Comparison of ENCODE assay signal across 1 cellular context in the genomic region with DNA sequence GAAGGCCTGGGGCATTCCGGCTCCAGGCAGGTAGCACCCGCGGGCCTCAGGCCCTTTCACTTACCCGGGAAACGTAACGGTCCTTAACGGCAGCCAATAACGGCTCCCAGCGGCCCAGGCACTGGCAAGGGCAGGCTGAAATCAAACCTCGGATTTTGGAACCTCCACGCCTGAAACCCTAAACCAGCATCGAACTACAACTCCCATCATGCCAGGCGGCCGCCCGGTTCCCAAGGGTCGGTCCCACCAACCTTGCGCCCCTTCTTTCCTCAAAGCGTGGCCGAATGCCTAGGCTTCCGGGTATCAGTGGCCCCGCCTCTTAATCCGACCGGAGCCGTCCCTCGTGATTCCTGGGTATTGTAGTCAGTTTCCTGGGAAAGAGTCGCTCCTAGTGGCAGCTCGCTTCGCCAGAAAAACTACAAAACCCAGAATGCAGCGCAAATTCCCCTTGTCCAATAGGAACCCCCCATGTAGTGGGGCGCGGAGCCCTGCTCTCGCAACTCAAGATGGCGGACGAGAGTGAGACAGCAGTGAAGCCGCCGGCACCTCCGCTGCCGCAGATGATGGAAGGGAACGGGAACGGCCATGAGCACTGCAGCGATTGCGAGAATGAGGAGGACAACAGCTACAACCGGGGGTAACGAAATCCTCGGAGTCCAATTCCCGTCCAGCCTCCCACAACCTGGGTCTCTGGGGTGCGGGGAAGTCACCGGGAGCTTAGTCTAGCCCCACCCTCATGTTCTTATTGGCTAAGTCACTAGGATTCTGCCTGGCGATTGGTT.
TF ChIP-seq lines count a peak whose summit lies in the region.

TSS of gene NMT1 (plus strand) at position 494 of the 782 bp plus-strand sequence. CDS start at position 507, 13 bp downstream.

TF ChIP-seq in HepG2, 621 proteins besides CTCF, POLR2A, EP300 and RAD21 (continued from another document and continues in another):
- peak; percentile 71 for TF ChIP-seq NKX3-1 (CRISPR knock-in tag; IDR thresholded peaks at IDR 0.05)
- TF ChIP-seq FOXO1 (CRISPR knock-in tag; IDR thresholded peaks at IDR 0.05) = peak; percentile 80
- peak; percentile 34 for TF ChIP-seq SKI (IDR thresholded peaks at IDR 0.05; ENCODE audit: partially characterized antibody)
- TF ChIP-seq MIER3 (CRISPR knock-in tag; IDR thresholded peaks at IDR 0.05; ENCODE audit: borderline replicate concordance) = peak; percentile 81
- TF ChIP-seq ARHGAP35 (CRISPR knock-in tag; IDR thresholded peaks at IDR 0.05; ENCODE audit: borderline replicate concordance) = peak; percentile 74
- TF ChIP-seq ERF (CRISPR knock-in tag; IDR thresholded peaks at IDR 0.05) = peak; percentile 84
- TF ChIP-seq ZNF124 (CRISPR knock-in tag; IDR thresholded peaks at IDR 0.05) = peak; percentile 56; the same call in 1 of the 2 replicates
- TF ChIP-seq ZNF230 (CRISPR knock-in tag; IDR thresholded peaks at IDR 0.05) = peak; percentile 80; the same call in 1 of the 2 replicates
- TF ChIP-seq CSRNP1 (CRISPR knock-in tag; IDR thresholded peaks at IDR 0.05) = no peak
- no peak for TF ChIP-seq ATAD3A (CRISPR knock-in tag; IDR thresholded peaks at IDR 0.05)
- TF ChIP-seq ZNF607 (CRISPR knock-in tag; IDR thresholded peaks at IDR 0.05; ENCODE audit: borderline replicate concordance) = peak; percentile 95
- TF ChIP-seq ZNF564 (CRISPR knock-in tag; IDR thresholded peaks at IDR 0.05) = peak; percentile 76; the same call in 1 of the 2 replicates
- peak; percentile 66 for TF ChIP-seq RXRA (CRISPR knock-in tag; IDR thresholded peaks at IDR 0.05)
- TF ChIP-seq ZSCAN5A (CRISPR knock-in tag; IDR thresholded peaks at IDR 0.05; ENCODE audit: borderline replicate concordance) = no peak
- TF ChIP-seq, protein P1, sequence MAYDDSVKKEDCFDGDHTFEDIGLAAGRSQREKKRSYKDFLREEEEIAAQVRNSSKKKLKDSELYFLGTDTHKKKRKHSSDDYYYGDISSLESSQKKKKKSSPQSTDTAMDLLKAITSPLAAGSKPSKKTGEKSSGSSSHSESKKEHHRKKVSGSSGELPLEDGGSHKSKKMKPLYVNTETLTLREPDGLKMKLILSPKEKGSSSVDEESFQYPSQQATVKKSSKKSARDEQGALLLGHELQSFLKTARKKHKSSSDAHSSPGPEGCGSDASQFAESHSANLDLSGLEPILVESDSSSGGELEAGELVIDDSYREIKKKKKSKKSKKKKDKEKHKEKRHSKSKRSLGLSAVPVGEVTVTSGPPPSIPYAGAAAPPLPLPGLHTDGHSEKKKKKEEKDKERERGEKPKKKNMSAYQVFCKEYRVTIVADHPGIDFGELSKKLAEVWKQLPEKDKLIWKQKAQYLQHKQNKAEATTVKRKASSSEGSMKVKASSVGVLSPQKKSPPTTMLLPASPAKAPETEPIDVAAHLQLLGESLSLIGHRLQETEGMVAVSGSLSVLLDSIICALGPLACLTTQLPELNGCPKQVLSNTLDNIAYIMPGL (CRISPR knock-in tag; IDR thresholded peaks at IDR 0.05; ENCODE audit: borderline replicate concordance in 1 of 2, low read depth in 1 of 2) = peak; percentile 89 to 90
- TF ChIP-seq CEBPG (CRISPR knock-in tag; IDR thresholded peaks at IDR 0.05) = peak; percentile 83
- TF ChIP-seq, protein P2, sequence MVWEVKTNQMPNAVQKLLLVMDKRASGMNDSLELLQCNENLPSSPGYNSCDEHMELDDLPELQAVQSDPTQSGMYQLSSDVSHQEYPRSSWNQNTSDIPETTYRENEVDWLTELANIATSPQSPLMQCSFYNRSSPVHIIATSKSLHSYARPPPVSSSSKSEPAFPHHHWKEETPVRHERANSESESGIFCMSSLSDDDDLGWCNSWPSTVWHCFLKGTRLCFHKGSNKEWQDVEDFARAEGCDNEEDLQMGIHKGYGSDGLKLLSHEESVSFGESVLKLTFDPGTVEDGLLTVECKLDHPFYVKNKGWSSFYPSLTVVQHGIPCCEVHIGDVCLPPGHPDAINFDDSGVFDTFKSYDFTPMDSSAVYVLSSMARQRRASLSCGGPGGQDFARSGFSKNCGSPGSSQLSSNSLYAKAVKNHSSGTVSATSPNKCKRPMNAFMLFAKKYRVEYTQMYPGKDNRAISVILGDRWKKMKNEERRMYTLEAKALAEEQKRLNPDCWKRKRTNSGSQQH (CRISPR knock-in tag; IDR thresholded peaks at IDR 0.05; ENCODE audit: low read depth) = peak; percentile 55; the same call in 1 of the 2 replicates
- peak; percentile 96 for TF ChIP-seq KDM2A (CRISPR knock-in tag; IDR thresholded peaks at IDR 0.05; ENCODE audit: borderline replicate concordance, low read depth)
- no peak for TF ChIP-seq DPF2 (CRISPR knock-in tag; IDR thresholded peaks at IDR 0.05; ENCODE audit: borderline replicate concordance, low read depth)
- 0 out of 4 replicates have a peak, but pooled peaks of 1 of the 2 experiments have one; percentile 29 for TF ChIP-seq ATF4 (CRISPR knock-in tag; IDR thresholded peaks at IDR 0.05)
- no peak for TF ChIP-seq ZNF430 (CRISPR knock-in tag; IDR thresholded peaks at IDR 0.05)
- TF ChIP-seq PHF5A (CRISPR knock-in tag; IDR thresholded peaks at IDR 0.05; ENCODE audit: low read depth, unreplicated experiment) = peak; percentile 90
- peak; percentile 65 for TF ChIP-seq ONECUT2 (CRISPR knock-in tag; IDR thresholded peaks at IDR 0.05)
- peak; percentile 77 for TF ChIP-seq HNRNPLL (IDR thresholded peaks at IDR 0.05; ENCODE audit: low read depth, low read length, poor library complexity, severe bottlenecking)
- peak; percentile 98 for TF ChIP-seq ELF3 (CRISPR knock-in tag; IDR thresholded peaks at IDR 0.05)
- peak; percentile 80 for TF ChIP-seq NRL (CRISPR knock-in tag; IDR thresholded peaks at IDR 0.05; ENCODE audit: borderline replicate concordance)
- TF ChIP-seq AGO2 (optimal IDR thresholded peaks at IDR 0.05; ENCODE audit: low read depth, low read length) = peak; percentile 36
- no peak for TF ChIP-seq ZNF224 (CRISPR knock-in tag; IDR thresholded peaks at IDR 0.05)
- TF ChIP-seq, protein P3, sequence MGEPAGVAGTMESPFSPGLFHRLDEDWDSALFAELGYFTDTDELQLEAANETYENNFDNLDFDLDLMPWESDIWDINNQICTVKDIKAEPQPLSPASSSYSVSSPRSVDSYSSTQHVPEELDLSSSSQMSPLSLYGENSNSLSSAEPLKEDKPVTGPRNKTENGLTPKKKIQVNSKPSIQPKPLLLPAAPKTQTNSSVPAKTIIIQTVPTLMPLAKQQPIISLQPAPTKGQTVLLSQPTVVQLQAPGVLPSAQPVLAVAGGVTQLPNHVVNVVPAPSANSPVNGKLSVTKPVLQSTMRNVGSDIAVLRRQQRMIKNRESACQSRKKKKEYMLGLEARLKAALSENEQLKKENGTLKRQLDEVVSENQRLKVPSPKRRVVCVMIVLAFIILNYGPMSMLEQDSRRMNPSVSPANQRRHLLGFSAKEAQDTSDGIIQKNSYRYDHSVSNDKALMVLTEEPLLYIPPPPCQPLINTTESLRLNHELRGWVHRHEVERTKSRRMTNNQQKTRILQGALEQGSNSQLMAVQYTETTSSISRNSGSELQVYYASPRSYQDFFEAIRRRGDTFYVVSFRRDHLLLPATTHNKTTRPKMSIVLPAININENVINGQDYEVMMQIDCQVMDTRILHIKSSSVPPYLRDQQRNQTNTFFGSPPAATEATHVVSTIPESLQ (CRISPR knock-in tag; conservative IDR thresholded peaks at IDR 0.05) = peak; percentile 90
- peak; percentile 86 for TF ChIP-seq KLF6 (CRISPR knock-in tag; IDR thresholded peaks at IDR 0.05)
- peak; percentile 64; the same call in 1 of the 2 replicates for TF ChIP-seq TBX3 (IDR thresholded peaks at IDR 0.05; ENCODE audit: borderline replicate concordance)
- TF ChIP-seq, protein P4, sequence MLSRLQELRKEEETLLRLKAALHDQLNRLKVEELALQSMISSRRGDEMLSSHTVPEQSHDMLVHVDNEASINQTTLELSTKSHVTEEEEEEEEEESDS (CRISPR knock-in tag; IDR thresholded peaks at IDR 0.05; ENCODE audit: borderline replicate concordance) = no peak
- TF ChIP-seq ZNF350 (CRISPR knock-in tag; IDR thresholded peaks at IDR 0.05; ENCODE audit: borderline replicate concordance, low read depth) = peak; percentile 95
- TF ChIP-seq MEF2D (CRISPR knock-in tag; IDR thresholded peaks at IDR 0.05) = peak; percentile 77
- TF ChIP-seq KLF9 (CRISPR knock-in tag; IDR thresholded peaks at IDR 0.05; ENCODE audit: low read depth) = peak; percentile 79; the same call in 1 of the 2 replicates
- TF ChIP-seq FLYWCH1 (CRISPR knock-in tag; IDR thresholded peaks at IDR 0.05) = no peak
- peak; percentile 87; the same call in 1 of the 2 replicates for TF ChIP-seq ZNF850 (CRISPR knock-in tag; conservative IDR thresholded peaks at IDR 0.05)
- 0 out of 2 replicates have a peak, but pooled peaks have one; percentile 34 for TF ChIP-seq ATF7-NPFF (CRISPR knock-in tag; IDR thresholded peaks at IDR 0.05; ENCODE audit: low read depth)
- TF ChIP-seq, protein P5, sequence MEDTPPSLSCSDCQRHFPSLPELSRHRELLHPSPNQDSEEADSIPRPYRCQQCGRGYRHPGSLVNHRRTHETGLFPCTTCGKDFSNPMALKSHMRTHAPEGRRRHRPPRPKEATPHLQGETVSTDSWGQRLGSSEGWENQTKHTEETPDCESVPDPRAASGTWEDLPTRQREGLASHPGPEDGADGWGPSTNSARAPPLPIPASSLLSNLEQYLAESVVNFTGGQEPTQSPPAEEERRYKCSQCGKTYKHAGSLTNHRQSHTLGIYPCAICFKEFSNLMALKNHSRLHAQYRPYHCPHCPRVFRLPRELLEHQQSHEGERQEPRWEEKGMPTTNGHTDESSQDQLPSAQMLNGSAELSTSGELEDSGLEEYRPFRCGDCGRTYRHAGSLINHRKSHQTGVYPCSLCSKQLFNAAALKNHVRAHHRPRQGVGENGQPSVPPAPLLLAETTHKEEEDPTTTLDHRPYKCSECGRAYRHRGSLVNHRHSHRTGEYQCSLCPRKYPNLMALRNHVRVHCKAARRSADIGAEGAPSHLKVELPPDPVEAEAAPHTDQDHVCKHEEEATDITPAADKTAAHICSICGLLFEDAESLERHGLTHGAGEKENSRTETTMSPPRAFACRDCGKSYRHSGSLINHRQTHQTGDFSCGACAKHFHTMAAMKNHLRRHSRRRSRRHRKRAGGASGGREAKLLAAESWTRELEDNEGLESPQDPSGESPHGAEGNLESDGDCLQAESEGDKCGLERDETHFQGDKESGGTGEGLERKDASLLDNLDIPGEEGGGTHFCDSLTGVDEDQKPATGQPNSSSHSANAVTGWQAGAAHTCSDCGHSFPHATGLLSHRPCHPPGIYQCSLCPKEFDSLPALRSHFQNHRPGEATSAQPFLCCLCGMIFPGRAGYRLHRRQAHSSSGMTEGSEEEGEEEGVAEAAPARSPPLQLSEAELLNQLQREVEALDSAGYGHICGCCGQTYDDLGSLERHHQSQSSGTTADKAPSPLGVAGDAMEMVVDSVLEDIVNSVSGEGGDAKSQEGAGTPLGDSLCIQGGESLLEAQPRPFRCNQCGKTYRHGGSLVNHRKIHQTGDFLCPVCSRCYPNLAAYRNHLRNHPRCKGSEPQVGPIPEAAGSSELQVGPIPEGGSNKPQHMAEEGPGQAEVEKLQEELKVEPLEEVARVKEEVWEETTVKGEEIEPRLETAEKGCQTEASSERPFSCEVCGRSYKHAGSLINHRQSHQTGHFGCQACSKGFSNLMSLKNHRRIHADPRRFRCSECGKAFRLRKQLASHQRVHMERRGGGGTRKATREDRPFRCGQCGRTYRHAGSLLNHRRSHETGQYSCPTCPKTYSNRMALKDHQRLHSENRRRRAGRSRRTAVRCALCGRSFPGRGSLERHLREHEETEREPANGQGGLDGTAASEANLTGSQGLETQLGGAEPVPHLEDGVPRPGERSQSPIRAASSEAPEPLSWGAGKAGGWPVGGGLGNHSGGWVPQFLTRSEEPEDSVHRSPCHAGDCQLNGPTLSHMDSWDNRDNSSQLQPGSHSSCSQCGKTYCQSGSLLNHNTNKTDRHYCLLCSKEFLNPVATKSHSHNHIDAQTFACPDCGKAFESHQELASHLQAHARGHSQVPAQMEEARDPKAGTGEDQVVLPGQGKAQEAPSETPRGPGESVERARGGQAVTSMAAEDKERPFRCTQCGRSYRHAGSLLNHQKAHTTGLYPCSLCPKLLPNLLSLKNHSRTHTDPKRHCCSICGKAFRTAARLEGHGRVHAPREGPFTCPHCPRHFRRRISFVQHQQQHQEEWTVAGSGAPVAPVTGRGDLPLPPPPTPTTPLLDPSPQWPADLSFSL (CRISPR knock-in tag; IDR thresholded peaks at IDR 0.05) = no peak
- TF ChIP-seq RNF2 (conservative IDR thresholded peaks at IDR 0.05; ENCODE audit: low read depth) = peak; percentile 63; the same call in 1 of the 2 replicates
